Comparison of ENCODE assay signal across 14 cellular contexts in the genomic region with DNA sequence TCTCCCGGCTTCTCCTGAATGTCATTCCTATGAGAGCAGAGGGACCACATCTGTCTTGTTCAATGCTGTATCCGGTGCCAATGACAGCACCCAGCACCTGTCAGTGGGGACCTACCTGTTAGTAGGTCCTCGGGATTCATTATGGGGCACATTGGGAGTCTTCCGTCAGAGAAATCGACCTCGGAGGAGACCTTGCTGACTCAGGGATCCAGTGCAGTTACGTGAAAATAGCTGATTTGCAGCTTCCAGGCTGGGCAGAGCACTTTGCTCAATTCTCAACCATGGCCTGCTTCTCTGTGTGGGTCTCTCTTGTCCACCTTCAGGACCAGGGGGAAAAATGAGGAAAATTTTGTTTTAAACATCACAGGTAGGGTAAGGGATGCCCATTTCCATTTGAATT.
DNase-seq lines count a peak whose midpoint lies in the region; ATAC-seq and TF ChIP-seq lines count a peak whose summit lies in the region.
"Had no signal": no experiment of that assay in that cellular context is flagged by ENCODE, and none has a peak within 500 bp of the region (broad histone marks: within the 10 kb centered on the region; RNA-seq: fewer than 3 reads in every experiment).

No MANE protein-coding gene starts in this region.

- H4K20me1 ChIP-seq in SK-N-SH (ENCODE audit: insufficient read depth): no peaks in the 10 kb centered on the region

- H3K27ac ChIP-seq in SK-N-SH (ENCODE audit: low read depth in 2 of 2, low read length in 1 of 2): no peak overlapping the region
- H3K27ac ChIP-seq in esophagus muscularis mucosa (replicated peaks in 1 of 4): no peak overlapping the region
- no peak overlapping the region for H3K27ac ChIP-seq in uterus
- H3K27ac ChIP-seq: A549, GM23248, HL-60 had no signal

- no peak for TF ChIP-seq POLR2A in esophagus muscularis mucosa (IDR thresholded peaks at IDR 0.05; ENCODE audit: low read depth)
- no peak for TF ChIP-seq POLR2A in uterus (IDR thresholded peaks at IDR 0.05)

- no peaks in the 10 kb centered on the region for H3F3A ChIP-seq in SK-N-SH (replicated peaks; ENCODE audit: insufficient read depth)

- CTCF ChIA-PET in SK-N-SH (lab: Yijun Ruan, JAX): no interaction called here

- H3K27me3 ChIP-seq in SK-N-SH (ENCODE audit: insufficient read depth): no peaks in the 10 kb centered on the region
- peaks cover 0 to 35% (median 2%) of the 10 kb centered on the region in 4 donors for H3K27me3 ChIP-seq in esophagus muscularis mucosa
- no peaks in the 10 kb centered on the region for H3K27me3 ChIP-seq in uterus

- H3K9ac ChIP-seq in SK-N-SH: no peak overlapping the region
- H3K9ac ChIP-seq: GM23248 had no signal

- H3K9me2 ChIP-seq in SK-N-SH: no peaks in the 10 kb centered on the region

- intact Hi-C loops in esophagus muscularis mucosa (cut with DNase I): no loop called here
- intact Hi-C loops in uterus (cut with DNase I; ENCODE audit: low total_unique reads): no loop called here

- TF ChIP-seq CTCF in SK-N-SH (IDR thresholded peaks at IDR 0.05) (no peak), GM13976 (IDR thresholded peaks at IDR 0.05; ENCODE audit: borderline replicate concordance, control extremely low read depth, extremely low read depth, insufficient read depth, missing control alignments) (no peak), esophagus muscularis mucosa (IDR thresholded peaks at IDR 0.05) (no peak), uterus (IDR thresholded peaks at IDR 0.05) (no peak)

- no peaks in the 10 kb centered on the region; a peak in 1 of 4 replicates for H3K4me1 ChIP-seq in SK-N-SH (ENCODE audit: control insufficient read depth in 1 of 2, insufficient read depth in 2 of 2, low read depth in 1 of 2, low read length in 1 of 2)
- peaks cover 0 to 13% (median 6%) of the 10 kb centered on the region in 4 donors for H3K4me1 ChIP-seq in esophagus muscularis mucosa
- H3K4me1 ChIP-seq in uterus: no peaks in the 10 kb centered on the region
- H3K4me1 ChIP-seq: A549 had no signal

- H3K79me2 ChIP-seq in SK-N-SH (ENCODE audit: insufficient read depth): no peaks in the 10 kb centered on the region

- POLR2A ChIA-PET in SK-N-SH (lab: Yijun Ruan, JAX): no interaction called here

- no peaks in the 10 kb centered on the region for H3K36me3 ChIP-seq in SK-N-SH (replicated peaks in 1 of 2; ENCODE audit: control insufficient read depth in 1 of 2, insufficient read depth in 2 of 2, low read length in 1 of 2)
- no peaks in the 10 kb centered on the region for H3K36me3 ChIP-seq in esophagus muscularis mucosa
- H3K36me3 ChIP-seq in uterus: no peaks in the 10 kb centered on the region

- in situ Hi-C loops in GM13976 (cut with MboI; ENCODE audit: low sequenced_read_pairs, unreplicated experiment): no loop called here

- DNase-seq in SK-N-SH (peak; percentile 1), D341Med (ENCODE audit: low spot score) (peak; percentile 5), GM13976 (ENCODE audit: low spot score) (peak; percentile 2), esophagus muscularis mucosa (ENCODE audit: extremely low spot score) (peak; percentile 29), HPDE6-E6E7 (ENCODE audit: extremely low spot score) (no peak), nucleus accumbens (lab: John Stamatoyannopoulos, UW) (no peak), uterus (no peak)
- DNase-seq: Caco-2; CD8-positive, alpha-beta memory T cell; GM23248; KG1 had no signal

- no peak for TF ChIP-seq RAD21 in SK-N-SH (IDR thresholded peaks at IDR 0.05; ENCODE audit: low read length)

- WGBS in SK-N-SH (ENCODE audit: low lambda C conversion rate): 57% methylated on average over 7 of the region's 7 CpGs
- WGBS in esophagus muscularis mucosa: 73% methylated on average over 7 of the region's 7 CpGs

- H3K4me2 ChIP-seq in SK-N-SH: no peak overlapping the region
- H3K4me2 ChIP-seq: A549 had no signal

- no peaks in the 10 kb centered on the region for H3K9me3 ChIP-seq in SK-N-SH
- no peaks in the 10 kb centered on the region for H3K9me3 ChIP-seq in esophagus muscularis mucosa
- no peaks in the 10 kb centered on the region for H3K9me3 ChIP-seq in uterus
- H3K9me3 ChIP-seq: A549, Caco-2 had no signal

- H3K4me3 ChIP-seq in SK-N-SH (ENCODE audit: low read depth in 2 of 2, low read length in 1 of 2): no peak overlapping the region
- H3K4me3 ChIP-seq in esophagus muscularis mucosa: no peak overlapping the region
- no peak overlapping the region for H3K4me3 ChIP-seq in uterus
- H3K4me3 ChIP-seq: A549, GM23248 had no signal

- ATAC-seq in SK-N-SH treated with all-trans-retinoic acid at 6 μM for 48 hours: no peak
- ATAC-seq: A549 had no signal

- TF ChIP-seq EP300 in SK-N-SH (IDR thresholded peaks at IDR 0.05; ENCODE audit: borderline replicate concordance in 1 of 2, low read depth in 1 of 2, low read length in 1 of 2) (no peak), esophagus muscularis mucosa (IDR thresholded peaks at IDR 0.05) (no peak)

- no peak overlapping the region for H2AFZ ChIP-seq in SK-N-SH (ENCODE audit: low read depth)
- H2AFZ ChIP-seq: GM23248 had no signal

TF ChIP-seq in SK-N-SH, 30 proteins besides CTCF, POLR2A, EP300 and RAD21:
- no peak for TF ChIP-seq RCOR1 (IDR thresholded peaks at IDR 0.05; ENCODE audit: low read length)
- no peak for TF ChIP-seq FOSL2 (IDR thresholded peaks at IDR 0.05; ENCODE audit: borderline replicate concordance, low read depth)
- TF ChIP-seq, protein P1, sequence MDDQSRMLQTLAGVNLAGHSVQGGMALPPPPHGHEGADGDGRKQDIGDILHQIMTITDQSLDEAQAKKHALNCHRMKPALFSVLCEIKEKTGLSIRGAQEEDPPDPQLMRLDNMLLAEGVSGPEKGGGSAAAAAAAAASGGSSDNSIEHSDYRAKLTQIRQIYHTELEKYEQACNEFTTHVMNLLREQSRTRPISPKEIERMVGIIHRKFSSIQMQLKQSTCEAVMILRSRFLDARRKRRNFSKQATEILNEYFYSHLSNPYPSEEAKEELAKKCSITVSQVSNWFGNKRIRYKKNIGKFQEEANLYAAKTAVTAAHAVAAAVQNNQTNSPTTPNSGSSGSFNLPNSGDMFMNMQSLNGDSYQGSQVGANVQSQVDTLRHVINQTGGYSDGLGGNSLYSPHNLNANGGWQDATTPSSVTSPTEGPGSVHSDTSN (IDR thresholded peaks at IDR 0.05): no peak
- TF ChIP-seq FOXJ3 (CRISPR knock-in tag; IDR thresholded peaks at IDR 0.05): no peak
- TF ChIP-seq, protein P2, sequence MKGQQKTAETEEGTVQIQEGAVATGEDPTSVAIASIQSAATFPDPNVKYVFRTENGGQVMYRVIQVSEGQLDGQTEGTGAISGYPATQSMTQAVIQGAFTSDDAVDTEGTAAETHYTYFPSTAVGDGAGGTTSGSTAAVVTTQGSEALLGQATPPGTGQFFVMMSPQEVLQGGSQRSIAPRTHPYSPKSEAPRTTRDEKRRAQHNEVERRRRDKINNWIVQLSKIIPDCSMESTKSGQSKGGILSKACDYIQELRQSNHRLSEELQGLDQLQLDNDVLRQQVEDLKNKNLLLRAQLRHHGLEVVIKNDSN (IDR thresholded peaks at IDR 0.05; ENCODE audit: borderline replicate concordance, low read depth): no peak
- TF ChIP-seq TEAD4 (IDR thresholded peaks at IDR 0.05; ENCODE audit: borderline replicate concordance, insufficient read depth): no peak
- TF ChIP-seq, protein P3, sequence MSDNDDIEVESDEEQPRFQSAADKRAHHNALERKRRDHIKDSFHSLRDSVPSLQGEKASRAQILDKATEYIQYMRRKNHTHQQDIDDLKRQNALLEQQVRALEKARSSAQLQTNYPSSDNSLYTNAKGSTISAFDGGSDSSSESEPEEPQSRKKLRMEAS (IDR thresholded peaks at IDR 0.05; ENCODE audit: low read depth): no peak
- no peak for TF ChIP-seq NRF1 (IDR thresholded peaks at IDR 0.05; ENCODE audit: low read depth, low read length)
- no peak for TF ChIP-seq TCF12 (IDR thresholded peaks at IDR 0.05)
TF ChIP-seq in SK-N-SH: peak in this region for 0.

TF ChIP-seq in SK-N-SH treated with all-trans-retinoic acid at 6 μM for 48 hours, 23 proteins besides CTCF, POLR2A, EP300 and RAD21 (continues in another document):
- TF ChIP-seq ZNF8 (CRISPR knock-in tag; IDR thresholded peaks at IDR 0.05): no peak
- no peak for TF ChIP-seq ESRRG (CRISPR knock-in tag; IDR thresholded peaks at IDR 0.05)
- no peak for TF ChIP-seq BACH2 (CRISPR knock-in tag; IDR thresholded peaks at IDR 0.05; ENCODE audit: borderline replicate concordance)
- TF ChIP-seq, protein P4, sequence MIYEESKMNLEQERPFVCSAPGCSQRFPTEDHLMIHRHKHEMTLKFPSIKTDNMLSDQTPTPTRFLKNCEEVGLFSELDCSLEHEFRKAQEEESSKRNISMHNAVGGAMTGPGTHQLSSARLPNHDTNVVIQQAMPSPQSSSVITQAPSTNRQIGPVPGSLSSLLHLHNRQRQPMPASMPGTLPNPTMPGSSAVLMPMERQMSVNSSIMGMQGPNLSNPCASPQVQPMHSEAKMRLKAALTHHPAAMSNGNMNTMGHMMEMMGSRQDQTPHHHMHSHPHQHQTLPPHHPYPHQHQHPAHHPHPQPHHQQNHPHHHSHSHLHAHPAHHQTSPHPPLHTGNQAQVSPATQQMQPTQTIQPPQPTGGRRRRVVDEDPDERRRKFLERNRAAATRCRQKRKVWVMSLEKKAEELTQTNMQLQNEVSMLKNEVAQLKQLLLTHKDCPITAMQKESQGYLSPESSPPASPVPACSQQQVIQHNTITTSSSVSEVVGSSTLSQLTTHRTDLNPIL (CRISPR knock-in tag; IDR thresholded peaks at IDR 0.05; ENCODE audit: low read depth): no peak
- TF ChIP-seq CSDC2 (CRISPR knock-in tag; IDR thresholded peaks at IDR 0.05): no peak
- no peak for TF ChIP-seq RARB (CRISPR knock-in tag; IDR thresholded peaks at IDR 0.05)
- TF ChIP-seq ZNF70 (CRISPR knock-in tag; IDR thresholded peaks at IDR 0.05): no peak
- TF ChIP-seq, protein P5, sequence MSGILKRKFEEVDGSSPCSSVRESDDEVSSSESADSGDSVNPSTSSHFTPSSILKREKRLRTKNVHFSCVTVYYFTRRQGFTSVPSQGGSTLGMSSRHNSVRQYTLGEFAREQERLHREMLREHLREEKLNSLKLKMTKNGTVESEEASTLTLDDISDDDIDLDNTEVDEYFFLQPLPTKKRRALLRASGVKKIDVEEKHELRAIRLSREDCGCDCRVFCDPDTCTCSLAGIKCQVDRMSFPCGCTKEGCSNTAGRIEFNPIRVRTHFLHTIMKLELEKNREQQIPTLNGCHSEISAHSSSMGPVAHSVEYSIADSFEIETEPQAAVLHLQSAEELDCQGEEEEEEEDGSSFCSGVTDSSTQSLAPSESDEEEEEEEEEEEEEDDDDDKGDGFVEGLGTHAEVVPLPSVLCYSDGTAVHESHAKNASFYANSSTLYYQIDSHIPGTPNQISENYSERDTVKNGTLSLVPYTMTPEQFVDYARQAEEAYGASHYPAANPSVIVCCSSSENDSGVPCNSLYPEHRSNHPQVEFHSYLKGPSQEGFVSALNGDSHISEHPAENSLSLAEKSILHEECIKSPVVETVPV (CRISPR knock-in tag; IDR thresholded peaks at IDR 0.05): no peak
- no peak for TF ChIP-seq SNAI2 (CRISPR knock-in tag; IDR thresholded peaks at IDR 0.05)

Comparison
In these comparisons a context has a peak if more than half of its experiments do, and no peak if none do; other contexts are left out.
1. DNase-seq: peak in SK-N-SH (single experiment), D341Med (single experiment), GM13976 (single experiment) and esophagus muscularis mucosa (single experiment); none in HPDE6-E6E7 (single experiment), nucleus accumbens (0 of 56) and uterus (0 of 2).